In genomic region chr4:89110986-89111832, GRCh38 we compare ENCODE assay signal across 1 cellular context.
TF ChIP-seq lines count a peak whose summit lies in the region.

TIGD2 (plus strand) TSS chr4:89111533; CDS start chr4:89112975, 1,442 bp downstream.

TF ChIP-seq in HepG2, 621 proteins besides CTCF, POLR2A, EP300 and RAD21 (continued from another document and continues in another):
- TF ChIP-seq, protein P1, sequence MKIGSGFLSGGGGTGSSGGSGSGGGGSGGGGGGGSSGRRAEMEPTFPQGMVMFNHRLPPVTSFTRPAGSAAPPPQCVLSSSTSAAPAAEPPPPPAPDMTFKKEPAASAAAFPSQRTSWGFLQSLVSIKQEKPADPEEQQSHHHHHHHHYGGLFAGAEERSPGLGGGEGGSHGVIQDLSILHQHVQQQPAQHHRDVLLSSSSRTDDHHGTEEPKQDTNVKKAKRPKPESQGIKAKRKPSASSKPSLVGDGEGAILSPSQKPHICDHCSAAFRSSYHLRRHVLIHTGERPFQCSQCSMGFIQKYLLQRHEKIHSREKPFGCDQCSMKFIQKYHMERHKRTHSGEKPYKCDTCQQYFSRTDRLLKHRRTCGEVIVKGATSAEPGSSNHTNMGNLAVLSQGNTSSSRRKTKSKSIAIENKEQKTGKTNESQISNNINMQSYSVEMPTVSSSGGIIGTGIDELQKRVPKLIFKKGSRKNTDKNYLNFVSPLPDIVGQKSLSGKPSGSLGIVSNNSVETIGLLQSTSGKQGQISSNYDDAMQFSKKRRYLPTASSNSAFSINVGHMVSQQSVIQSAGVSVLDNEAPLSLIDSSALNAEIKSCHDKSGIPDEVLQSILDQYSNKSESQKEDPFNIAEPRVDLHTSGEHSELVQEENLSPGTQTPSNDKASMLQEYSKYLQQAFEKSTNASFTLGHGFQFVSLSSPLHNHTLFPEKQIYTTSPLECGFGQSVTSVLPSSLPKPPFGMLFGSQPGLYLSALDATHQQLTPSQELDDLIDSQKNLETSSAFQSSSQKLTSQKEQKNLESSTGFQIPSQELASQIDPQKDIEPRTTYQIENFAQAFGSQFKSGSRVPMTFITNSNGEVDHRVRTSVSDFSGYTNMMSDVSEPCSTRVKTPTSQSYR (CRISPR knock-in tag; IDR thresholded peaks at IDR 0.05; ENCODE audit: borderline replicate concordance): peak; percentile 29; the same call in 1 of the 2 replicates
- TF ChIP-seq ZNF572 (CRISPR knock-in tag; IDR thresholded peaks at IDR 0.05): peak; percentile 53; the same call in 1 of the 2 replicates
- TF ChIP-seq MATR3 (CRISPR knock-in tag; IDR thresholded peaks at IDR 0.05): no peak
- TF ChIP-seq ZFP36L1 (CRISPR knock-in tag; IDR thresholded peaks at IDR 0.05): no peak
- TF ChIP-seq ZNF792 (CRISPR knock-in tag; IDR thresholded peaks at IDR 0.05): no peak
- 0 out of 2 replicates have a peak, but pooled peaks have one; percentile 12 for TF ChIP-seq ERF (CRISPR knock-in tag; IDR thresholded peaks at IDR 0.05)
- TF ChIP-seq KDM1A (CRISPR knock-in tag; IDR thresholded peaks at IDR 0.05): no peak
- TF ChIP-seq, protein P2, sequence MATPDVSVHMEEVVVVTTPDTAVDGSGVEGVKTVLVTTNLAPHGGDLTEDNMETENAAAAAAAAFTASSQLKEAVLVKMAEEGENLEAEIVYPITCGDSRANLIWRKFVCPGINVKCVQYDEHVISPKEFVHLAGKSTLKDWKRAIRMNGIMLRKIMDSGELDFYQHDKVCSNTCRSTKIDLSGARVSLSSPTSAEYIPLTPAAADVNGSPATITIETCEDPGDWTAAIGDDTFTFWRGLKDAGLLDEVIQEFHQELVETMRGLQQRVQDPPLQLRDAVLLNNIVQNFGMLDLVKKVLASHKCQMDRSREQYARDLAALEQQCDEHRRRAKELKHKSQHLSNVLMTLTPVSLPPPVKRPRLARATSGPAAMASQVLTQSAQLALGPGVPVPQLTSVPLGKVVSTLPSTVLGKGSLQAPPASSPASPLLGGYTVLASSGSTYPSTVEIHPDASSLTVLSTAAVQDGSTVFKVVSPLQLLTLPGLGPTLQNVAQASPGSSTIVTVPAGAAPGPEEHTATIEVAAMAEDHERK (CRISPR knock-in tag; IDR thresholded peaks at IDR 0.05; ENCODE audit: low read depth): peak; percentile 81
- peak; percentile 9; the same call in 1 of the 2 replicates for TF ChIP-seq ZNF614 (CRISPR knock-in tag; IDR thresholded peaks at IDR 0.05; ENCODE audit: borderline replicate concordance)
- peak; percentile 39; the same call in 1 of the 2 replicates for TF ChIP-seq STAT6 (CRISPR knock-in tag; IDR thresholded peaks at IDR 0.05; ENCODE audit: borderline replicate concordance)
- TF ChIP-seq PAXIP1 (CRISPR knock-in tag; conservative IDR thresholded peaks at IDR 0.05): no peak; the same call in 1 of the 2 replicates
- TF ChIP-seq, protein P3, sequence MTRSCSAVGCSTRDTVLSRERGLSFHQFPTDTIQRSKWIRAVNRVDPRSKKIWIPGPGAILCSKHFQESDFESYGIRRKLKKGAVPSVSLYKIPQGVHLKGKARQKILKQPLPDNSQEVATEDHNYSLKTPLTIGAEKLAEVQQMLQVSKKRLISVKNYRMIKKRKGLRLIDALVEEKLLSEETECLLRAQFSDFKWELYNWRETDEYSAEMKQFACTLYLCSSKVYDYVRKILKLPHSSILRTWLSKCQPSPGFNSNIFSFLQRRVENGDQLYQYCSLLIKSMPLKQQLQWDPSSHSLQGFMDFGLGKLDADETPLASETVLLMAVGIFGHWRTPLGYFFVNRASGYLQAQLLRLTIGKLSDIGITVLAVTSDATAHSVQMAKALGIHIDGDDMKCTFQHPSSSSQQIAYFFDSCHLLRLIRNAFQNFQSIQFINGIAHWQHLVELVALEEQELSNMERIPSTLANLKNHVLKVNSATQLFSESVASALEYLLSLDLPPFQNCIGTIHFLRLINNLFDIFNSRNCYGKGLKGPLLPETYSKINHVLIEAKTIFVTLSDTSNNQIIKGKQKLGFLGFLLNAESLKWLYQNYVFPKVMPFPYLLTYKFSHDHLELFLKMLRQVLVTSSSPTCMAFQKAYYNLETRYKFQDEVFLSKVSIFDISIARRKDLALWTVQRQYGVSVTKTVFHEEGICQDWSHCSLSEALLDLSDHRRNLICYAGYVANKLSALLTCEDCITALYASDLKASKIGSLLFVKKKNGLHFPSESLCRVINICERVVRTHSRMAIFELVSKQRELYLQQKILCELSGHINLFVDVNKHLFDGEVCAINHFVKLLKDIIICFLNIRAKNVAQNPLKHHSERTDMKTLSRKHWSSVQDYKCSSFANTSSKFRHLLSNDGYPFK (CRISPR knock-in tag; IDR thresholded peaks at IDR 0.05; ENCODE audit: borderline replicate concordance): no peak; the same call in 1 of the 2 replicates
- TF ChIP-seq MED1 (CRISPR knock-in tag; IDR thresholded peaks at IDR 0.05): no peak; the same call in 1 of the 2 replicates
- no peak for TF ChIP-seq TIGD3 (CRISPR knock-in tag; IDR thresholded peaks at IDR 0.05; ENCODE audit: borderline replicate concordance)
- no peak for TF ChIP-seq ZNF737 (CRISPR knock-in tag; IDR thresholded peaks at IDR 0.05; ENCODE audit: borderline replicate concordance)
- TF ChIP-seq, protein P4, sequence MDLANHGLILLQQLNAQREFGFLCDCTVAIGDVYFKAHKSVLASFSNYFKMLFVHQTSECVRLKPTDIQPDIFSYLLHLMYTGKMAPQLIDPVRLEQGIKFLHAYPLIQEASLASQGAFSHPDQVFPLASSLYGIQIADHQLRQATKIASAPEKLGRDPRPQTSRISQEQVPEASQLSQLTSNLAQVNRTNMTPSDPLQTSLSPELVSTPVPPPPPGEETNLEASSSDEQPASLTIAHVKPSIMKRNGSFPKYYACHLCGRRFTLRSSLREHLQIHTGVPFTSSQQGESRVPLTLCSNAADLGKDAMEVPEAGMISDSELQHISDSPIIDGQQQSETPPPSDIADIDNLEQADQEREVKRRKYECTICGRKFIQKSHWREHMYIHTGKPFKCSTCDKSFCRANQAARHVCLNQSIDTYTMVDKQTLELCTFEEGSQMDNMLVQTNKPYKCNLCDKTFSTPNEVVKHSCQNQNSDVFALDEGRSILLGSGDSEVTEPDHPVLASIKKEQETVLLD (CRISPR knock-in tag; IDR thresholded peaks at IDR 0.05; ENCODE audit: low read depth): peak; percentile 75
- no peak for TF ChIP-seq ZNF367 (CRISPR knock-in tag; IDR thresholded peaks at IDR 0.05; ENCODE audit: borderline replicate concordance)
- TF ChIP-seq ZNF569 (CRISPR knock-in tag; IDR thresholded peaks at IDR 0.05; ENCODE audit: borderline replicate concordance): no peak
- TF ChIP-seq LCORL (IDR thresholded peaks at IDR 0.05): no peak
- TF ChIP-seq LCORL (CRISPR knock-in tag; IDR thresholded peaks at IDR 0.05): no peak; the same call in 1 of the 2 replicates
- no peak for TF ChIP-seq HHEX (CRISPR knock-in tag; IDR thresholded peaks at IDR 0.05)
- TF ChIP-seq IRF2 (CRISPR knock-in tag; IDR thresholded peaks at IDR 0.05): 0 out of 2 replicates have a peak, but pooled peaks have one; percentile 8
- TF ChIP-seq ZNF619 (CRISPR knock-in tag; IDR thresholded peaks at IDR 0.05): no peak
- peak; percentile 61; the same call in 1 of the 2 replicates for TF ChIP-seq FOXO1 (CRISPR knock-in tag; IDR thresholded peaks at IDR 0.05)
- no peak for TF ChIP-seq ATF1 (CRISPR knock-in tag; IDR thresholded peaks at IDR 0.05)
- TF ChIP-seq CHD2 (IDR thresholded peaks at IDR 0.05; ENCODE audit: low read depth, low read length): no peak
- TF ChIP-seq TSC22D2 (CRISPR knock-in tag; IDR thresholded peaks at IDR 0.05; ENCODE audit: borderline replicate concordance): peak; percentile 17; the same call in 1 of the 2 replicates
- TF ChIP-seq POLR2AphosphoS2 (IDR thresholded peaks at IDR 0.05; ENCODE audit: low read depth, low read length): no peak
- TF ChIP-seq ZNF567 (CRISPR knock-in tag; IDR thresholded peaks at IDR 0.05; ENCODE audit: borderline replicate concordance): 0 out of 2 replicates have a peak, but pooled peaks have one; percentile 62
- TF ChIP-seq KAT8 (CRISPR knock-in tag; IDR thresholded peaks at IDR 0.05): peak; percentile 65
- TF ChIP-seq RXRA (CRISPR knock-in tag; IDR thresholded peaks at IDR 0.05): peak; percentile 32
- TF ChIP-seq HNF4G (IDR thresholded peaks at IDR 0.05; ENCODE audit: borderline replicate concordance, low read depth, low read length): no peak
- TF ChIP-seq HNF4G (CRISPR knock-in tag; IDR thresholded peaks at IDR 0.05; ENCODE audit: borderline replicate concordance, low read depth): 0 out of 2 replicates have a peak, but pooled peaks have one; percentile 41
- TF ChIP-seq RBM22 (optimal IDR thresholded peaks at IDR 0.05; ENCODE audit: low read length): no peak
- TF ChIP-seq ZNF121 (CRISPR knock-in tag; IDR thresholded peaks at IDR 0.05): no peak; the same call in 1 of the 2 replicates
- no peak for TF ChIP-seq PAF1 (CRISPR knock-in tag; IDR thresholded peaks at IDR 0.05)
- no peak for TF ChIP-seq NONO (IDR thresholded peaks at IDR 0.05)
- peak; percentile 83 for TF ChIP-seq NONO (CRISPR knock-in tag; conservative IDR thresholded peaks at IDR 0.05)
- TF ChIP-seq ZNF496 (CRISPR knock-in tag; IDR thresholded peaks at IDR 0.05; ENCODE audit: insufficient replicate concordance): no peak
